ENCODE assay signal across 1 cellular context in the genomic region with DNA sequence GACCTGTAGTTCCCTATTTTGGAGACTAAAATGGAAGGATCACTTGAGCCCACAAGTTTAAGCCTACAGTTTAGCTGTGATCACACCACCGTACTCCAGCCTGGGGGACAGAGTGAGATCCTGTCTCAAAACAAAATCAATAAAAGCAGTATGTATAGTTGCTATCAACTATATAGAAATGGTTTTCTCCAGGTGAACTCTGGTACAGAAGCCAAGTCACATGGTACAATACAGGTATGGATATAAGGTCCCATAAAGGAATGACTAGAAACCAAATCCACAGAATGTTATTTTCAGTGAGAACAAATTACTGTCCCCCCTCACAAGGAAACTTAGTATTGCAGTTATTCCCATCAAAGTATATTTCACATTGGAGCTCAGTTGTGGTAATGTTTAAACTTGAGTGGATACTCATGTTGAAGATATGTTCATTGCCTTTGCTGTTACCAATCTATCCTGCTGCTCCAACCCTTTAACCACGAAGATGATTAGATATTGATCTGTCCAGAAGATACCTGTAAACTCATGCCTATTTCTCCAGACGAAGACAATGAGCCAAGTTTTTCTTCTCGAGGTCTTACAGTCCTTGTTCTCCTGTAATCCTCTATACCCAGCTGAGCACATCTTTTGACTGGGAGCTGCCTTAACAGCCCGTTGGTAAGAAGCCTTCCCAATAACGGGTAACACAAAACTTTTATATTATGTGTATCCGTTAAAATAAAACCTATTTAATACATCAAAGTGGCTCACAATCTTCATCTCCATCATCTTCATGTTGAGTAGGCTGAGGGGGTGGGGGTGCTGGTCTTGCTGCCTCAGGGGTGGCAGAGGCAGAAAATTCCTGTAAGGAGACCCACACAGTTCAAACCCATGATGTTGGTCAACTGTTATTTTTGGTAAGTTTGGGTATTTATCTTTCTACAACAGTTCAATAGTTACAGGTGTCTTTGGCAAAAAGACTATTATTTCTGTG.
TF ChIP-seq lines count a peak whose summit lies in the region.

No MANE protein-coding gene starts in this region.

TF ChIP-seq in HepG2, 621 proteins besides CTCF, POLR2A, EP300 and RAD21 (continues in another document):
- TF ChIP-seq TCF12 (IDR thresholded peaks at IDR 0.05) (no peak), TCF12 (CRISPR knock-in tag; IDR thresholded peaks at IDR 0.05) (no peak), ZNF234 (CRISPR knock-in tag; conservative IDR thresholded peaks at IDR 0.05) (no peak), ZNF121 (CRISPR knock-in tag; IDR thresholded peaks at IDR 0.05) (no peak), ZNF317 (CRISPR knock-in tag; IDR thresholded peaks at IDR 0.05) (no peak), ZC3H4 (CRISPR knock-in tag; IDR thresholded peaks at IDR 0.05; ENCODE audit: borderline replicate concordance) (no peak), RBM22 (optimal IDR thresholded peaks at IDR 0.05; ENCODE audit: low read length) (peak; percentile 94), NCOA1 (CRISPR knock-in tag; IDR thresholded peaks at IDR 0.05) (0 out of 2 replicates have a peak, but pooled peaks have one; percentile 34), ZBTB20 (CRISPR knock-in tag; IDR thresholded peaks at IDR 0.05; ENCODE audit: borderline replicate concordance, low read depth) (no peak), HDAC6 (IDR thresholded peaks at IDR 0.05; ENCODE audit: low read depth, low read length) (no peak), ZNF724P (CRISPR knock-in tag; IDR thresholded peaks at IDR 0.05; ENCODE audit: borderline replicate concordance) (no peak), ZNF101 (CRISPR knock-in tag; IDR thresholded peaks at IDR 0.05; ENCODE audit: borderline replicate concordance, low read depth) (no peak), GFI1 (CRISPR knock-in tag; IDR thresholded peaks at IDR 0.05; ENCODE audit: borderline replicate concordance) (no peak), MEF2D (CRISPR knock-in tag; IDR thresholded peaks at IDR 0.05) (no peak), ZNF547 (CRISPR knock-in tag; IDR thresholded peaks at IDR 0.05) (0 out of 2 replicates have a peak, but pooled peaks have one; percentile 14), ZNF543 (CRISPR knock-in tag; IDR thresholded peaks at IDR 0.05) (no peak), ZNF335 (CRISPR knock-in tag; IDR thresholded peaks at IDR 0.05) (no peak), ZNF747 (CRISPR knock-in tag; IDR thresholded peaks at IDR 0.05; ENCODE audit: borderline replicate concordance) (no peak), POLR2AphosphoS2 (IDR thresholded peaks at IDR 0.05; ENCODE audit: low read depth, low read length) (peak; percentile 61), ISX (CRISPR knock-in tag; conservative IDR thresholded peaks at IDR 0.05) (no peak), MXI1 (IDR thresholded peaks at IDR 0.05; ENCODE audit: borderline replicate concordance, low read depth, low read length) (no peak), SSRP1 (CRISPR knock-in tag; IDR thresholded peaks at IDR 0.05) (peak; percentile 78; the same call in 1 of the 2 replicates), GZF1 (CRISPR knock-in tag; IDR thresholded peaks at IDR 0.05) (no peak), DPF2 (CRISPR knock-in tag; IDR thresholded peaks at IDR 0.05; ENCODE audit: borderline replicate concordance, low read depth) (no peak), CREM (IDR thresholded peaks at IDR 0.05) (no peak), CREM (CRISPR knock-in tag; IDR thresholded peaks at IDR 0.05) (no peak), AGO2 (optimal IDR thresholded peaks at IDR 0.05; ENCODE audit: low read depth, low read length) (peak; percentile 81), ATF1 (CRISPR knock-in tag; IDR thresholded peaks at IDR 0.05) (0 out of 2 replicates have a peak, but pooled peaks have one; percentile 18), FOXO1 (CRISPR knock-in tag; IDR thresholded peaks at IDR 0.05) (no peak), MBD4 (IDR thresholded peaks at IDR 0.05; ENCODE audit: borderline replicate concordance, low read length) (peak; percentile 31; the same call in 1 of the 2 replicates), POLR2AphosphoS5 (IDR thresholded peaks at IDR 0.05; ENCODE audit: low read depth, low read length) (peak; percentile 58), ZNF788 (CRISPR knock-in tag; IDR thresholded peaks at IDR 0.05; ENCODE audit: borderline replicate concordance) (no peak), U2AF1 (optimal IDR thresholded peaks at IDR 0.05; ENCODE audit: low read depth, low read length) (no peak), SKI (IDR thresholded peaks at IDR 0.05; ENCODE audit: partially characterized antibody) (no peak), NFIC (IDR thresholded peaks at IDR 0.05; ENCODE audit: low read length) (0 out of 2 replicates have a peak, but pooled peaks have one; percentile 15), GATAD2A (CRISPR knock-in tag; IDR thresholded peaks at IDR 0.05) (no peak), ETV6 (CRISPR knock-in tag; conservative IDR thresholded peaks at IDR 0.05) (no peak), POLR2G (IDR thresholded peaks at IDR 0.05; ENCODE audit: low read depth, low read length) (peak; percentile 63)
- TF ChIP-seq, protein P1, sequence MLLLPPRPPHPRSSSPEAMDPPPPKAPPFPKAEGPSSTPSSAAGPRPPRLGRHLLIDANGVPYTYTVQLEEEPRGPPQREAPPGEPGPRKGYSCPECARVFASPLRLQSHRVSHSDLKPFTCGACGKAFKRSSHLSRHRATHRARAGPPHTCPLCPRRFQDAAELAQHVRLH (CRISPR knock-in tag; IDR thresholded peaks at IDR 0.05; ENCODE audit: borderline replicate concordance, low read depth), result no peak
- TF ChIP-seq, protein P2, sequence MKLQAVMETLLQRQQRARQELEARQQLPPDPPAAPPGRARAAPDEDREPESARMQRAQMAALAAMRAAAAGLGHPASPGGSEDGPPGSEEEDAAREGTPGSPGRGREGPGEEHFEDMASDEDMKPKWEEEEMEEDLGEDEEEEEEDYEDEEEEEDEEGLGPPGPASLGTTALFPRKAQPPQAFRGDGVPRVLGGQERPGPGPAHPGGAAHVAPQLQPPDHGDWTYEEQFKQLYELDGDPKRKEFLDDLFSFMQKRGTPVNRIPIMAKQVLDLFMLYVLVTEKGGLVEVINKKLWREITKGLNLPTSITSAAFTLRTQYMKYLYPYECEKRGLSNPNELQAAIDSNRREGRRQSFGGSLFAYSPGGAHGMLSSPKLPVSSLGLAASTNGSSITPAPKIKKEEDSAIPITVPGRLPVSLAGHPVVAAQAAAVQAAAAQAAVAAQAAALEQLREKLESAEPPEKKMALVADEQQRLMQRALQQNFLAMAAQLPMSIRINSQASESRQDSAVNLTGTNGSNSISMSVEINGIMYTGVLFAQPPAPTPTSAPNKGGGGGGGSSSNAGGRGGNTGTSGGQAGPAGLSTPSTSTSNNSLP (IDR thresholded peaks at IDR 0.05; ENCODE audit: low read depth, low read length), result no peak
- TF ChIP-seq, protein P3, sequence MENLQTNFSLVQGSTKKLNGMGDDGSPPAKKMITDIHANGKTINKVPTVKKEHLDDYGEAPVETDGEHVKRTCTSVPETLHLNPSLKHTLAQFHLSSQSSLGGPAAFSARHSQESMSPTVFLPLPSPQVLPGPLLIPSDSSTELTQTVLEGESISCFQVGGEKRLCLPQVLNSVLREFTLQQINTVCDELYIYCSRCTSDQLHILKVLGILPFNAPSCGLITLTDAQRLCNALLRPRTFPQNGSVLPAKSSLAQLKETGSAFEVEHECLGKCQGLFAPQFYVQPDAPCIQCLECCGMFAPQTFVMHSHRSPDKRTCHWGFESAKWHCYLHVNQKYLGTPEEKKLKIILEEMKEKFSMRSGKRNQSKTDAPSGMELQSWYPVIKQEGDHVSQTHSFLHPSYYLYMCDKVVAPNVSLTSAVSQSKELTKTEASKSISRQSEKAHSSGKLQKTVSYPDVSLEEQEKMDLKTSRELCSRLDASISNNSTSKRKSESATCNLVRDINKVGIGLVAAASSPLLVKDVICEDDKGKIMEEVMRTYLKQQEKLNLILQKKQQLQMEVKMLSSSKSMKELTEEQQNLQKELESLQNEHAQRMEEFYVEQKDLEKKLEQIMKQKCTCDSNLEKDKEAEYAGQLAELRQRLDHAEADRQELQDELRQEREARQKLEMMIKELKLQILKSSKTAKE (CRISPR knock-in tag; IDR thresholded peaks at IDR 0.05; ENCODE audit: borderline replicate concordance), result no peak
- TF ChIP-seq, protein P4, sequence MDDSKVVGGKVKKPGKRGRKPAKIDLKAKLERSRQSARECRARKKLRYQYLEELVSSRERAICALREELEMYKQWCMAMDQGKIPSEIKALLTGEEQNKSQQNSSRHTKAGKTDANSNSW (CRISPR knock-in tag; IDR thresholded peaks at IDR 0.05; ENCODE audit: borderline replicate concordance), result no peak
- TF ChIP-seq, protein P5, sequence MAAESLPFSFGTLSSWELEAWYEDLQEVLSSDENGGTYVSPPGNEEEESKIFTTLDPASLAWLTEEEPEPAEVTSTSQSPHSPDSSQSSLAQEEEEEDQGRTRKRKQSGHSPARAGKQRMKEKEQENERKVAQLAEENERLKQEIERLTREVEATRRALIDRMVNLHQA (CRISPR knock-in tag; IDR thresholded peaks at IDR 0.05), result no peak
- TF ChIP-seq, protein P6, sequence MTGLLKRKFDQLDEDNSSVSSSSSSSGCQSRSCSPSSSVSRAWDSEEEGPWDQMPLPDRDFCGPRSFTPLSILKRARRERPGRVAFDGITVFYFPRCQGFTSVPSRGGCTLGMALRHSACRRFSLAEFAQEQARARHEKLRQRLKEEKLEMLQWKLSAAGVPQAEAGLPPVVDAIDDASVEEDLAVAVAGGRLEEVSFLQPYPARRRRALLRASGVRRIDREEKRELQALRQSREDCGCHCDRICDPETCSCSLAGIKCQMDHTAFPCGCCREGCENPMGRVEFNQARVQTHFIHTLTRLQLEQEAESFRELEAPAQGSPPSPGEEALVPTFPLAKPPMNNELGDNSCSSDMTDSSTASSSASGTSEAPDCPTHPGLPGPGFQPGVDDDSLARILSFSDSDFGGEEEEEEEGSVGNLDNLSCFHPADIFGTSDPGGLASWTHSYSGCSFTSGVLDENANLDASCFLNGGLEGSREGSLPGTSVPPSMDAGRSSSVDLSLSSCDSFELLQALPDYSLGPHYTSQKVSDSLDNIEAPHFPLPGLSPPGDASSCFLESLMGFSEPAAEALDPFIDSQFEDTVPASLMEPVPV (CRISPR knock-in tag; IDR thresholded peaks at IDR 0.05), result no peak
- TF ChIP-seq, protein P7, sequence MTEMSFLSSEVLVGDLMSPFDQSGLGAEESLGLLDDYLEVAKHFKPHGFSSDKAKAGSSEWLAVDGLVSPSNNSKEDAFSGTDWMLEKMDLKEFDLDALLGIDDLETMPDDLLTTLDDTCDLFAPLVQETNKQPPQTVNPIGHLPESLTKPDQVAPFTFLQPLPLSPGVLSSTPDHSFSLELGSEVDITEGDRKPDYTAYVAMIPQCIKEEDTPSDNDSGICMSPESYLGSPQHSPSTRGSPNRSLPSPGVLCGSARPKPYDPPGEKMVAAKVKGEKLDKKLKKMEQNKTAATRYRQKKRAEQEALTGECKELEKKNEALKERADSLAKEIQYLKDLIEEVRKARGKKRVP (CRISPR knock-in tag; IDR thresholded peaks at IDR 0.05), result 0 out of 4 replicates have a peak, but pooled peaks of 1 of the 2 experiments have one; percentile 9
- TF ChIP-seq, protein P8, sequence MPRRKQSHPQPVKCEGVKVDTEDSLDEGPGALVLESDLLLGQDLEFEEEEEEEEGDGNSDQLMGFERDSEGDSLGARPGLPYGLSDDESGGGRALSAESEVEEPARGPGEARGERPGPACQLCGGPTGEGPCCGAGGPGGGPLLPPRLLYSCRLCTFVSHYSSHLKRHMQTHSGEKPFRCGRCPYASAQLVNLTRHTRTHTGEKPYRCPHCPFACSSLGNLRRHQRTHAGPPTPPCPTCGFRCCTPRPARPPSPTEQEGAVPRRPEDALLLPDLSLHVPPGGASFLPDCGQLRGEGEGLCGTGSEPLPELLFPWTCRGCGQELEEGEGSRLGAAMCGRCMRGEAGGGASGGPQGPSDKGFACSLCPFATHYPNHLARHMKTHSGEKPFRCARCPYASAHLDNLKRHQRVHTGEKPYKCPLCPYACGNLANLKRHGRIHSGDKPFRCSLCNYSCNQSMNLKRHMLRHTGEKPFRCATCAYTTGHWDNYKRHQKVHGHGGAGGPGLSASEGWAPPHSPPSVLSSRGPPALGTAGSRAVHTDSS (CRISPR knock-in tag; conservative IDR thresholded peaks at IDR 0.05), result no peak
- TF ChIP-seq, protein P9, sequence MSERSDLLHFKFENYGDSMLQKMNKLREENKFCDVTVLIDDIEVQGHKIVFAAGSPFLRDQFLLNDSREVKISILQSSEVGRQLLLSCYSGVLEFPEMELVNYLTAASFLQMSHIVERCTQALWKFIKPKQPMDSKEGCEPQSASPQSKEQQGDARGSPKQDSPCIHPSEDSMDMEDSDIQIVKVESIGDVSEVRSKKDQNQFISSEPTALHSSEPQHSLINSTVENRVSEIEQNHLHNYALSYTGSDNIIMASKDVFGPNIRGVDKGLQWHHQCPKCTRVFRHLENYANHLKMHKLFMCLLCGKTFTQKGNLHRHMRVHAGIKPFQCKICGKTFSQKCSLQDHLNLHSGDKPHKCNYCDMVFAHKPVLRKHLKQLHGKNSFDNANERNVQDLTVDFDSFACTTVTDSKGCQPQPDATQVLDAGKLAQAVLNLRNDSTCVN (CRISPR knock-in tag; IDR thresholded peaks at IDR 0.05; ENCODE audit: borderline replicate concordance), result no peak
- TF ChIP-seq, protein P10, sequence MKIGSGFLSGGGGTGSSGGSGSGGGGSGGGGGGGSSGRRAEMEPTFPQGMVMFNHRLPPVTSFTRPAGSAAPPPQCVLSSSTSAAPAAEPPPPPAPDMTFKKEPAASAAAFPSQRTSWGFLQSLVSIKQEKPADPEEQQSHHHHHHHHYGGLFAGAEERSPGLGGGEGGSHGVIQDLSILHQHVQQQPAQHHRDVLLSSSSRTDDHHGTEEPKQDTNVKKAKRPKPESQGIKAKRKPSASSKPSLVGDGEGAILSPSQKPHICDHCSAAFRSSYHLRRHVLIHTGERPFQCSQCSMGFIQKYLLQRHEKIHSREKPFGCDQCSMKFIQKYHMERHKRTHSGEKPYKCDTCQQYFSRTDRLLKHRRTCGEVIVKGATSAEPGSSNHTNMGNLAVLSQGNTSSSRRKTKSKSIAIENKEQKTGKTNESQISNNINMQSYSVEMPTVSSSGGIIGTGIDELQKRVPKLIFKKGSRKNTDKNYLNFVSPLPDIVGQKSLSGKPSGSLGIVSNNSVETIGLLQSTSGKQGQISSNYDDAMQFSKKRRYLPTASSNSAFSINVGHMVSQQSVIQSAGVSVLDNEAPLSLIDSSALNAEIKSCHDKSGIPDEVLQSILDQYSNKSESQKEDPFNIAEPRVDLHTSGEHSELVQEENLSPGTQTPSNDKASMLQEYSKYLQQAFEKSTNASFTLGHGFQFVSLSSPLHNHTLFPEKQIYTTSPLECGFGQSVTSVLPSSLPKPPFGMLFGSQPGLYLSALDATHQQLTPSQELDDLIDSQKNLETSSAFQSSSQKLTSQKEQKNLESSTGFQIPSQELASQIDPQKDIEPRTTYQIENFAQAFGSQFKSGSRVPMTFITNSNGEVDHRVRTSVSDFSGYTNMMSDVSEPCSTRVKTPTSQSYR (CRISPR knock-in tag; IDR thresholded peaks at IDR 0.05; ENCODE audit: borderline replicate concordance), result no peak
- TF ChIP-seq, protein P11, sequence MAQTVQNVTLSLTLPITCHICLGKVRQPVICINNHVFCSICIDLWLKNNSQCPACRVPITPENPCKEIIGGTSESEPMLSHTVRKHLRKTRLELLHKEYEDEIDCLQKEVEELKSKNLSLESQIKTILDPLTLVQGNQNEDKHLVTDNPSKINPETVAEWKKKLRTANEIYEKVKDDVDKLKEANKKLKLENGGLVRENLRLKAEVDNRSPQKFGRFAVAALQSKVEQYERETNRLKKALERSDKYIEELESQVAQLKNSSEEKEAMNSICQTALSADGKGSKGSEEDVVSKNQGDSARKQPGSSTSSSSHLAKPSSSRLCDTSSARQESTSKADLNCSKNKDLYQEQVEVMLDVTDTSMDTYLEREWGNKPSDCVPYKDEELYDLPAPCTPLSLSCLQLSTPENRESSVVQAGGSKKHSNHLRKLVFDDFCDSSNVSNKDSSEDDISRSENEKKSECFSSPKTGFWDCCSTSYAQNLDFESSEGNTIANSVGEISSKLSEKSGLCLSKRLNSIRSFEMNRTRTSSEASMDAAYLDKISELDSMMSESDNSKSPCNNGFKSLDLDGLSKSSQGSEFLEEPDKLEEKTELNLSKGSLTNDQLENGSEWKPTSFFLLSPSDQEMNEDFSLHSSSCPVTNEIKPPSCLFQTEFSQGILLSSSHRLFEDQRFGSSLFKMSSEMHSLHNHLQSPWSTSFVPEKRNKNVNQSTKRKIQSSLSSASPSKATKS (CRISPR knock-in tag; IDR thresholded peaks at IDR 0.05), result no peak
